12 cellular contexts compared by ENCODE assay signal in the genomic region with DNA sequence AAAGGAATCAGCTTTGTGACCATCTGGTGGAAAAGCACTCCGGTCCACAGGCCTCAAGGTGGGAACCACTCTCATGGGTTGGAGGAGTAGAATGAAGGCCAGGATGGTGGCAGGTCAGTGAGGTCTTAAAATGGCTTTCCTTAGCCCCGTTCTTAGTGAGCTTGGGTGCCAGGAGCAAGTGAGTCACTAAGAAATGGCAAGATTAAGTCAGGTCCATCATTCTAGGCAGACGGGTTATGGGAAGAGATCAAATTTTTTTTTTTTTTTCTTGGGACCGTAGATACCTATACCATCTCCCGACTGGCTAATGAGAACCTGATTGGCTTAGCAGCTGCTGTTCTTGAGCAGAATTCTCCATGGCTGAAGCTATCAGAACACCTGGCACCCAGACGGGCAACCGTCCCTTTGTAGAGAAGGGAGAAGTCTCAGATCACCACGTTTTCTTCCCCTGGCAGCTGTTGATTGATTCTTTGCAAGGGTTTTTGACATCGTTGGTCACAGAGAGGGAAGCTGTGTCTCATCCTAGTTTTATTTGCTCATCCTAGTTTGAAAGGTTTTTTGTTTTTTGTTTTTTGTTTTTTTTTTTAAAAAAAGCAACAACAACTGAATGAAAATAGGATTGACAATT.
DNase-seq lines count a peak whose midpoint lies in the region; ATAC-seq lines count a peak whose summit lies in the region.
"Had no signal": no experiment of that assay in that cellular context is flagged by ENCODE, and none has a peak within 500 bp of the region (broad histone marks: within the 10 kb centered on the region; RNA-seq: fewer than 3 reads in every experiment).

No MANE protein-coding gene starts in this region.

- no peak overlapping the region for H4K8ac ChIP-seq in trophoblast cell (ENCODE audit: low read depth, low read length)

- no peak overlapping the region for H4K12ac ChIP-seq in trophoblast cell (ENCODE audit: low read depth, low read length)

- peak overlapping the region; percentile 33 for H2BK5ac ChIP-seq in trophoblast cell (ENCODE audit: low read depth, low read length, poor library complexity)

- H2BK12ac ChIP-seq in trophoblast cell (ENCODE audit: low read length): peak overlapping the region; percentile 51

- peak; percentile 25 for DNase-seq in DMS 273 treated with DMSO at 0.1 percent for 48 hours (lab: John Stamatoyannopoulos, UW)
- peak; percentile 67 for DNase-seq in NCI-H2171 (lab: John Stamatoyannopoulos, UW)
- no peak for DNase-seq in caudate nucleus (lab: John Stamatoyannopoulos, UW)
- peak in 1 of 2 donors; percentile 19 for DNase-seq in trophoblast cell
- DNase-seq in NCI-H187 (lab: John Stamatoyannopoulos, UW): no peak
- DNase-seq in naive thymus-derived CD4-positive, alpha-beta T cell: no peak
- no peak for DNase-seq in activated CD4-positive, alpha-beta T cell treated with anti-CD3 and anti-CD28 coated beads for 1 hour
- DNase-seq in HuH-7.5 (ENCODE audit: low spot score): no peak
- DNase-seq: activated CD4-positive, alpha-beta T cell treated with anti-CD3 and anti-CD28 coated beads, Interleukin-2, amount 50 U/mL, for 4 hours; effector memory CD4-positive, alpha-beta T cell; posterior cingulate gyrus had no signal

- CTCF ChIA-PET in naive thymus-derived CD4-positive, alpha-beta T cell (lab: Charles Lee): no interaction called here

- H3K27ac Mint-ChIP-seq in naive thymus-derived CD4-positive, alpha-beta T cell: no peak overlapping the region
- H3K27ac Mint-ChIP-seq: activated naive CD4-positive, alpha-beta T cell treated with anti-CD3 and anti-CD28 coated beads, Interleukin-2, amount 50 U/mL, for 72 hours had no signal

- H2BK120ac ChIP-seq in trophoblast cell (ENCODE audit: insufficient read depth, low read length, poor library complexity): no peak overlapping the region

- no peak overlapping the region for H3K23ac ChIP-seq in trophoblast cell (ENCODE audit: low read length)

- no peaks in the 10 kb centered on the region for H3K27me3 Mint-ChIP-seq in naive thymus-derived CD4-positive, alpha-beta T cell

- H3K9ac ChIP-seq in trophoblast cell (ENCODE audit: low read length): no peak overlapping the region

- peak overlapping the region; percentile 15 for H4K91ac ChIP-seq in trophoblast cell (ENCODE audit: low read depth, low read length)

- peaks cover 16 to 63% (median 34%) of the 10 kb centered on the region in 5 donors for H3K36me3 Mint-ChIP-seq in naive thymus-derived CD4-positive, alpha-beta T cell

- peaks cover 0 to 2% of the 10 kb centered on the region in 2 experiments for H3K36me3 ChIP-seq in trophoblast cell (ENCODE audit: control insufficient read depth in 1 of 2, insufficient read depth in 2 of 2, low read length in 2 of 2)
- peaks cover 0 to 28% (median 0%) of the 10 kb centered on the region in 3 experiments for H3K36me3 ChIP-seq in naive thymus-derived CD4-positive, alpha-beta T cell (ENCODE audit: control insufficient read depth in 2 of 3, insufficient read depth in 3 of 3, low read length in 3 of 3)

- no peak overlapping the region for H2AFZ ChIP-seq in trophoblast cell (ENCODE audit: insufficient read depth, low read length, poor library complexity)

- H3K18ac ChIP-seq in trophoblast cell (ENCODE audit: low read length): no peak overlapping the region

- no peaks in the 10 kb centered on the region for H3K9me3 ChIP-seq in trophoblast cell (ENCODE audit: insufficient read depth, low read depth, low read length)
- no peaks in the 10 kb centered on the region for H3K9me3 ChIP-seq in naive thymus-derived CD4-positive, alpha-beta T cell (ENCODE audit: control insufficient read depth in 2 of 3, low read length in 3 of 3)

- H3K79me1 ChIP-seq in trophoblast cell (ENCODE audit: low read length): peaks cover 9% of the 10 kb centered on the region

- H3K4me3 Mint-ChIP-seq in naive thymus-derived CD4-positive, alpha-beta T cell: no peak overlapping the region

- no peak overlapping the region for H2AK5ac ChIP-seq in trophoblast cell (ENCODE audit: low read length)

- H3K79me2 ChIP-seq in trophoblast cell (ENCODE audit: control insufficient read depth, insufficient read depth, low read length, poor library complexity): no peaks in the 10 kb centered on the region

- H3K9me3 Mint-ChIP-seq in naive thymus-derived CD4-positive, alpha-beta T cell: no peaks in the 10 kb centered on the region
- H3K9me3 Mint-ChIP-seq: activated naive CD4-positive, alpha-beta T cell treated with anti-CD3 and anti-CD28 coated beads, Interleukin-2, amount 50 U/mL, for 72 hours had no signal

- WGBS in trophoblast cell (ENCODE audit: extremely low coverage, insufficient coverage, insufficient read length): no CpG with 5 or more reads among the region's 9 CpGs

- H3K4me1 Mint-ChIP-seq in naive thymus-derived CD4-positive, alpha-beta T cell: peaks cover 0 to 25% (median 2%) of the 10 kb centered on the region in 7 donors

- H3K4me1 ChIP-seq in trophoblast cell (ENCODE audit: control insufficient read depth in 1 of 2, insufficient read depth in 2 of 2, low read length in 2 of 2): peaks cover 6 to 15% of the 10 kb centered on the region in 2 experiments
- H3K4me1 ChIP-seq in naive thymus-derived CD4-positive, alpha-beta T cell (ENCODE audit: control insufficient read depth in 2 of 2, insufficient read depth in 2 of 2, low read length in 2 of 2): no peaks in the 10 kb centered on the region

- no peak overlapping the region for H3K4me3 ChIP-seq in trophoblast cell (ENCODE audit: low read depth, low read length)
- no peak overlapping the region for H3K4me3 ChIP-seq in naive thymus-derived CD4-positive, alpha-beta T cell (ENCODE audit: low read length)

- H3K27me3 ChIP-seq in trophoblast cell (ENCODE audit: insufficient read depth, low read length): no peaks in the 10 kb centered on the region
- no peaks in the 10 kb centered on the region for H3K27me3 ChIP-seq in naive thymus-derived CD4-positive, alpha-beta T cell (ENCODE audit: control insufficient read depth in 2 of 2, insufficient read depth in 2 of 2, low read length in 2 of 2)

- H3K4me2 ChIP-seq in trophoblast cell (ENCODE audit: low read length): no peak overlapping the region

- no peak overlapping the region for H3K4ac ChIP-seq in trophoblast cell (ENCODE audit: low read depth, low read length)

- H3K14ac ChIP-seq in trophoblast cell (ENCODE audit: low read length): no peak overlapping the region

- peak overlapping the region; percentile 45 for H3K27ac ChIP-seq in caudate nucleus (ENCODE audit: low read depth, low read length)
- no peak overlapping the region for H3K27ac ChIP-seq in trophoblast cell (ENCODE audit: low read depth, low read length)
- no peak overlapping the region for H3K27ac ChIP-seq in naive thymus-derived CD4-positive, alpha-beta T cell (ENCODE audit: low read depth, low read length)

- no peak for ATAC-seq in naive thymus-derived CD4-positive, alpha-beta T cell
- ATAC-seq: activated naive CD4-positive, alpha-beta T cell treated with anti-CD3 and anti-CD28 coated beads, Interleukin-2, amount 50 U/mL, for 72 hours had no signal

- intact Hi-C loops in naive thymus-derived CD4-positive, alpha-beta T cell (cut with micrococcal nuclease): loop anchor here in 1 of 2 donors (5.0 kb wide), 1 partner anchor 57 kb away; no protein-coding TSS in a partner anchor

- POLR2A ChIA-PET in naive thymus-derived CD4-positive, alpha-beta T cell (lab: Charles Lee): no interaction called here

Comparison
In these comparisons a context has a peak if more than half of its experiments do, and no peak if none do; other contexts are left out.
1. DNase-seq: peak in DMS 273 treated with DMSO at 0.1 percent for 48 hours (single experiment) and NCI-H2171 (single experiment); none in caudate nucleus (0 of 61), NCI-H187 (0 of 2), naive thymus-derived CD4-positive, alpha-beta T cell (0 of 9), activated CD4-positive, alpha-beta T cell treated with anti-CD3 and anti-CD28 coated beads for 1 hour (single experiment) and HuH-7.5 (single experiment).